Comparison of ENCODE assay signal across 13 cellular contexts in genomic region chr17:14672830-14673229, GRCh38.
A peak's percentile ranks its signal among the peaks of the same experiment; 100 is the strongest.
DNase-seq lines count a peak whose midpoint lies in the region; ATAC-seq and TF ChIP-seq lines count a peak whose summit lies in the region.
"Had no signal": no experiment of that assay in that cellular context is flagged by ENCODE, and none has a peak within 500 bp of the region (broad histone marks: within the 10 kb centered on the region; RNA-seq: fewer than 3 reads in every experiment).

No MANE protein-coding gene starts in this region.

- H3K27ac Mint-ChIP-seq in HFFc6 = no peak overlapping the region
- H3K27ac Mint-ChIP-seq in natural killer cell treated with Interleukin-12 subunit alpha and Interleukin-12 subunit beta and Interleukin-15 and Interleukin-18, amount 100 ng/mL, for 72 hours = no peak overlapping the region
- H3K27ac Mint-ChIP-seq: activated naive CD8-positive, alpha-beta T cell had no signal

- peaks cover 6% of the 10 kb centered on the region; the same call in 1 of the 2 replicates for H3K27me3 Mint-ChIP-seq in HFFc6 (ENCODE audit: insufficient read depth)
- peaks cover 20 to 37% of the 10 kb centered on the region in 2 donors for H3K27me3 Mint-ChIP-seq in natural killer cell treated with Interleukin-12 subunit alpha and Interleukin-12 subunit beta and Interleukin-15 and Interleukin-18, amount 100 ng/mL, for 72 hours

- no peak for ATAC-seq in GM18511 (IDR thresholded peaks at IDR 0.05; ENCODE audit: unreplicated experiment)
- no peak for ATAC-seq in natural killer cell treated with Interleukin-12 subunit alpha and Interleukin-12 subunit beta and Interleukin-15 and Interleukin-18, amount 100 ng/mL, for 72 hours

- no peaks in the 10 kb centered on the region for H3K27me3 ChIP-seq in SJCRH30

- no peaks in the 10 kb centered on the region for H3K4me1 Mint-ChIP-seq in HFFc6 (ENCODE audit: low read depth)
- H3K4me1 Mint-ChIP-seq in natural killer cell treated with Interleukin-12 subunit alpha and Interleukin-12 subunit beta and Interleukin-15 and Interleukin-18, amount 100 ng/mL, for 72 hours (ENCODE audit: low read depth in 2 of 2) = no peaks in the 10 kb centered on the region

- no peak overlapping the region for H3K4me3 Mint-ChIP-seq in HFFc6
- no peak overlapping the region for H3K4me3 Mint-ChIP-seq in natural killer cell treated with Interleukin-12 subunit alpha and Interleukin-12 subunit beta and Interleukin-15 and Interleukin-18, amount 100 ng/mL, for 72 hours
- H3K4me3 Mint-ChIP-seq: activated naive CD8-positive, alpha-beta T cell had no signal

- H3K9me3 Mint-ChIP-seq in HFFc6 = no peaks in the 10 kb centered on the region; the same call in 1 of the 2 replicates
- H3K9me3 Mint-ChIP-seq in natural killer cell treated with Interleukin-12 subunit alpha and Interleukin-12 subunit beta and Interleukin-15 and Interleukin-18, amount 100 ng/mL, for 72 hours = peaks cover 7% of the 10 kb centered on the region

- in situ Hi-C loops in GM13976 (cut with MboI; ENCODE audit: low sequenced_read_pairs, unreplicated experiment) = no loop called here

- no peaks in the 10 kb centered on the region for H3K4me1 ChIP-seq in SJCRH30

- no peaks in the 10 kb centered on the region for H3K36me3 Mint-ChIP-seq in HFFc6 (ENCODE audit: low read depth)
- no peaks in the 10 kb centered on the region for H3K36me3 Mint-ChIP-seq in natural killer cell treated with Interleukin-12 subunit alpha and Interleukin-12 subunit beta and Interleukin-15 and Interleukin-18, amount 100 ng/mL, for 72 hours
- H3K36me3 Mint-ChIP-seq: activated naive CD8-positive, alpha-beta T cell had no signal

- no peaks in the 10 kb centered on the region for H3K9me3 ChIP-seq in SJCRH30 (replicated peaks)

- no peaks in the 10 kb centered on the region for H3K36me3 ChIP-seq in SJCRH30

- DNase-seq in HFFc6 (peak; percentile 11), SJCRH30 (peak; percentile 42 to 72), fibroblast of the aortic adventitia (ENCODE audit: low read depth) (peak; percentile 31), smooth muscle cell of the brain vasculature (ENCODE audit: low read depth, low spot score) (peak; percentile 12), GM13976 (ENCODE audit: low spot score) (no peak)
- DNase-seq in natural killer cell treated with Interleukin-12 subunit alpha and Interleukin-12 subunit beta and Interleukin-15 and Interleukin-18, amount 100 ng/mL, for 72 hours (ENCODE audit: low spot score) = no peak
- DNase-seq: DMS79 treated with DMSO at 0.1 percent for 48 hours; effector memory CD4-positive, alpha-beta T cell; H7; NCI-H1930; SHP77 had no signal

- H3K4me3 ChIP-seq in SJCRH30 = no peak overlapping the region
- H3K4me3 ChIP-seq in fibroblast of the aortic adventitia (ENCODE audit: low read depth, low read length) = no peak overlapping the region

- TF ChIP-seq CTCF in HFFc6 (IDR thresholded peaks at IDR 0.05) (no peak), fibroblast of the aortic adventitia (IDR thresholded peaks at IDR 0.05; ENCODE audit: insufficient read depth, low read length) (no peak), GM13976 (IDR thresholded peaks at IDR 0.05; ENCODE audit: borderline replicate concordance, control extremely low read depth, extremely low read depth, insufficient read depth, missing control alignments) (no peak)

- H3K27ac ChIP-seq in SJCRH30 = no peak overlapping the region

Comparison
In these comparisons a context has a peak if more than half of its experiments do, and no peak if none do; other contexts are left out.
1. DNase-seq: peak in HFFc6 (single experiment), SJCRH30 (2 of 2), fibroblast of the aortic adventitia (single experiment) and smooth muscle cell of the brain vasculature (single experiment); none in GM13976 (single experiment) and natural killer cell treated with Interleukin-12 subunit alpha and Interleukin-12 subunit beta and Interleukin-15 and Interleukin-18, amount 100 ng/mL, for 72 hours (single experiment).